9 cellular contexts compared by ENCODE assay signal in the genomic region with DNA sequence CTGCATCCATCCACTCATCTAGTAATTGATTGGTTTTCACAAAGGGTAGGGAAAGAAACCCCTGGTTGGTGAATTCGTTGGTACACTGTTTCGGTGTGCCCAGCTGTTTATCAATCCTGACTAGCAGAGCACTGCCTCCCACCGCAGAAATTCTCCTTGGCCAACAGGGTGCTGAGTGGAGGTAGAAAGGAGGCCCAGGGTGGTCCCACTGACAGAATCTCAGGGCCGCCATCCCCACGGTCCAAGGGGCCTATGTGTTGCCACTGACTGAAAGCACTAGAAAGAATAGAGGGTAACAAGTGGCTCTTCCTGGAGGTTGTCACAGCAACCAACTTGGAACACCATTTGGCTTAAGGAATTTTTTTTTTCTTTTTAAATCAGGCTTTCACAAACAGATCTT. TPM values are rescaled to one million over a fixed set of nuclear protein-coding genes. Genes with fewer than 3 reads are reported as not detected.
"Had no signal": no experiment of that assay in that cellular context is flagged by ENCODE, and none has a peak within 500 bp of the region (broad histone marks: within the 10 kb centered on the region; RNA-seq: fewer than 3 reads in every experiment).

No MANE protein-coding gene starts in this region.

- H3K27ac ChIP-seq: HL-60 had no signal

- H3K9me3 Mint-ChIP-seq: GM23338, IgD-negative memory B cell had no signal

- ATAC-seq: GM23338, HepG2 had no signal

- H3K4me1 Mint-ChIP-seq: IgD-negative memory B cell had no signal

- H3K27me3 Mint-ChIP-seq: IgD-negative memory B cell had no signal

- DNase-seq: H9, HCEC 1CT, KBM-7 had no signal

- H3K4me3 ChIP-seq: GM23338 had no signal

- H3K27ac Mint-ChIP-seq: GM23338, H9, IgD-negative memory B cell had no signal

- H3K4me3 Mint-ChIP-seq: GM23338, H9, IgD-negative memory B cell had no signal

RNA-seq across cellular contexts. Expression of gene RCVRN, which starts 8.4 kb away (rescaled TPM):
- total RNA-seq: GM23338, H1, H9, HepG2, HT1080 had no signal
- polyA plus RNA-seq: GM23338, H1, HepG2, IgD-negative memory B cell had no signal
